1 cellular context compared by ENCODE assay signal in genomic region chr19:51354742-51355148, GRCh38.
TF ChIP-seq lines count a peak whose summit lies in the region.

No MANE protein-coding gene starts in this region.

TF ChIP-seq in HepG2, 621 proteins besides CTCF, POLR2A, EP300 and RAD21 (continues in another document):
- no peak for TF ChIP-seq IRF9 (CRISPR knock-in tag; IDR thresholded peaks at IDR 0.05; ENCODE audit: borderline replicate concordance)
- TF ChIP-seq CBX1 (IDR thresholded peaks at IDR 0.05; ENCODE audit: low read depth), result no peak
- no peak for TF ChIP-seq SRSF9 (IDR thresholded peaks at IDR 0.05; ENCODE audit: borderline replicate concordance, insufficient read depth, low read depth, low read length, poor library complexity, severe bottlenecking)
- TF ChIP-seq GLI4 (CRISPR knock-in tag; IDR thresholded peaks at IDR 0.05; ENCODE audit: borderline replicate concordance), result no peak
- TF ChIP-seq NFAT5 (CRISPR knock-in tag; IDR thresholded peaks at IDR 0.05), result no peak
- no peak for TF ChIP-seq ELF4 (CRISPR knock-in tag; IDR thresholded peaks at IDR 0.05; ENCODE audit: borderline replicate concordance)
- TF ChIP-seq DPF2 (CRISPR knock-in tag; IDR thresholded peaks at IDR 0.05; ENCODE audit: borderline replicate concordance, low read depth), result no peak
- no peak for TF ChIP-seq HOXD1 (CRISPR knock-in tag; IDR thresholded peaks at IDR 0.05)
- TF ChIP-seq ZNF431 (CRISPR knock-in tag; IDR thresholded peaks at IDR 0.05; ENCODE audit: borderline replicate concordance, low read depth), result no peak
- TF ChIP-seq SSRP1 (CRISPR knock-in tag; IDR thresholded peaks at IDR 0.05), result no peak
- peak; percentile 72; the same call in 1 of the 2 replicates for TF ChIP-seq NR2F2 (IDR thresholded peaks at IDR 0.05; ENCODE audit: borderline replicate concordance, low read depth)
- no peak for TF ChIP-seq LRRFIP1 (CRISPR knock-in tag; conservative IDR thresholded peaks at IDR 0.05)
- TF ChIP-seq ARNT2 (CRISPR knock-in tag; IDR thresholded peaks at IDR 0.05; ENCODE audit: low read depth), result no peak
- TF ChIP-seq ZNF251 (CRISPR knock-in tag; IDR thresholded peaks at IDR 0.05), result no peak
- TF ChIP-seq ZNF891 (CRISPR knock-in tag; IDR thresholded peaks at IDR 0.05), result no peak
- no peak for TF ChIP-seq ZBTB42 (CRISPR knock-in tag; IDR thresholded peaks at IDR 0.05)
- 0 out of 2 replicates have a peak, but pooled peaks have one; percentile 13 for TF ChIP-seq NFYC (CRISPR knock-in tag; IDR thresholded peaks at IDR 0.05)
- no peak for TF ChIP-seq ZMYM3 (CRISPR knock-in tag; IDR thresholded peaks at IDR 0.05)
- no peak for TF ChIP-seq GZF1 (CRISPR knock-in tag; IDR thresholded peaks at IDR 0.05)
- TF ChIP-seq NKX3-1 (CRISPR knock-in tag; IDR thresholded peaks at IDR 0.05), result no peak
- no peak for TF ChIP-seq ZNF770 (CRISPR knock-in tag; IDR thresholded peaks at IDR 0.05)
- TF ChIP-seq MAZ (IDR thresholded peaks at IDR 0.05; ENCODE audit: borderline replicate concordance, low read depth, low read length), result no peak
- no peak for TF ChIP-seq MAZ (CRISPR knock-in tag; IDR thresholded peaks at IDR 0.05; ENCODE audit: low read depth)
- no peak for TF ChIP-seq ZNF883 (CRISPR knock-in tag; IDR thresholded peaks at IDR 0.05; ENCODE audit: not compliant biosample characterization)
- no peak for TF ChIP-seq DNMT3B (CRISPR knock-in tag; conservative IDR thresholded peaks at IDR 0.05)
- TF ChIP-seq NFATC3 (CRISPR knock-in tag; IDR thresholded peaks at IDR 0.05), result no peak
- TF ChIP-seq ZNF496 (CRISPR knock-in tag; IDR thresholded peaks at IDR 0.05; ENCODE audit: insufficient replicate concordance), result no peak
- no peak for TF ChIP-seq RCOR2 (CRISPR knock-in tag; IDR thresholded peaks at IDR 0.05)
- no peak for TF ChIP-seq IRF1 (CRISPR knock-in tag; IDR thresholded peaks at IDR 0.05; ENCODE audit: low read depth)
- TF ChIP-seq MIXL1 (CRISPR knock-in tag; IDR thresholded peaks at IDR 0.05), result peak; percentile 48
- TF ChIP-seq ZSCAN30 (CRISPR knock-in tag; IDR thresholded peaks at IDR 0.05), result no peak
- no peak for TF ChIP-seq ZNF543 (CRISPR knock-in tag; IDR thresholded peaks at IDR 0.05)
- no peak for TF ChIP-seq SRY (CRISPR knock-in tag; IDR thresholded peaks at IDR 0.05)
- no peak for TF ChIP-seq ZNF354B (CRISPR knock-in tag; IDR thresholded peaks at IDR 0.05)
- TF ChIP-seq FLYWCH1 (CRISPR knock-in tag; IDR thresholded peaks at IDR 0.05), result no peak
- TF ChIP-seq KLF15 (CRISPR knock-in tag; IDR thresholded peaks at IDR 0.05; ENCODE audit: borderline replicate concordance), result no peak
- no peak for TF ChIP-seq GMEB1 (CRISPR knock-in tag; IDR thresholded peaks at IDR 0.05; ENCODE audit: borderline replicate concordance)
- no peak for TF ChIP-seq ZNF407 (CRISPR knock-in tag; IDR thresholded peaks at IDR 0.05; ENCODE audit: not compliant biosample characterization)
- TF ChIP-seq HDAC2 (CRISPR knock-in tag; IDR thresholded peaks at IDR 0.05), result peak; percentile 75
- TF ChIP-seq ZNF484 (CRISPR knock-in tag; IDR thresholded peaks at IDR 0.05; ENCODE audit: borderline replicate concordance, low read depth), result no peak
- no peak for TF ChIP-seq ZNF24 (IDR thresholded peaks at IDR 0.05)
- no peak for TF ChIP-seq SIN3B (IDR thresholded peaks at IDR 0.05; ENCODE audit: low read length)
- TF ChIP-seq KLF11 (CRISPR knock-in tag; IDR thresholded peaks at IDR 0.05), result no peak; the same call in 1 of the 2 replicates
- TF ChIP-seq TSC22D2 (CRISPR knock-in tag; IDR thresholded peaks at IDR 0.05; ENCODE audit: borderline replicate concordance), result no peak
- TF ChIP-seq JUN (CRISPR knock-in tag; IDR thresholded peaks at IDR 0.05), result no peak
